ENCODE assay signal across 21 cellular contexts in genomic region chr2:54651291-54651690, GRCh38.
DNase-seq lines count a peak whose midpoint lies in the region; ATAC-seq, FAIRE-seq and TF ChIP-seq lines count a peak whose summit lies in the region.
"Had no signal": no experiment of that assay in that cellular context is flagged by ENCODE, and none has a peak within 500 bp of the region (broad histone marks: within the 10 kb centered on the region; RNA-seq: fewer than 3 reads in every experiment).

No MANE protein-coding gene starts in this region.

- H3K9ac ChIP-seq in HepG2 (ENCODE audit: insufficient read depth, low read depth, low read length) = no peak overlapping the region
- H3K9ac ChIP-seq: BLaER1 treated with 17β-estradiol and CSF1 and Interleukin-3, amounts not matched to agents 10 nM and 100 nM had no signal

- no peak overlapping the region for H3K4me2 ChIP-seq in HepG2 (ENCODE audit: low read depth, low read length)
- H3K4me2 ChIP-seq: A549; BLaER1 treated with 17β-estradiol and CSF1 and Interleukin-3, amounts not matched to agents 10 nM and 100 nM had no signal

- no peaks in the 10 kb centered on the region for H3K9me3 ChIP-seq in HepG2 (ENCODE audit: low read length)
- no peaks in the 10 kb centered on the region for H3K9me3 ChIP-seq in right lobe of liver
- H3K9me3 ChIP-seq in small intestine (ENCODE audit: control insufficient read depth, low read depth) = no peaks in the 10 kb centered on the region
- H3K9me3 ChIP-seq: A549; BLaER1 treated with 17β-estradiol and CSF1 and Interleukin-3, amounts not matched to agents 10 nM and 100 nM; Caco-2 had no signal

- H3K27me3 ChIP-seq in HepG2 (ENCODE audit: control insufficient read depth in 1 of 2, insufficient read depth in 2 of 2, low read length in 2 of 2) (no peaks in the 10 kb centered on the region), right lobe of liver (no peaks in the 10 kb centered on the region), small intestine (ENCODE audit: control insufficient read depth in 2 of 2, insufficient read depth in 2 of 2, low read length in 2 of 2) (no peaks in the 10 kb centered on the region)
- H3K27me3 ChIP-seq: BLaER1 treated with 17β-estradiol and CSF1 and Interleukin-3, amounts not matched to agents 10 nM and 100 nM had no signal

- FAIRE-seq in HepG2 (lab: Jason Lieb, UNC) (no peak), small intestine (lab: Jason Lieb, UNC) (no peak)
- FAIRE-seq: D721Med, G401.6, GM12891, GM19239 had no signal

- TF ChIP-seq CTCF in HepG2 (CRISPR knock-in tag; IDR thresholded peaks at IDR 0.05) = no peak
- no peak for TF ChIP-seq CTCF in right lobe of liver (IDR thresholded peaks at IDR 0.05)

- POLR2A ChIA-PET in HepG2 (lab: Yijun Ruan, JAX) = no interaction called here

- no peak for DNase-seq in activated naive CD4-positive, alpha-beta T cell treated with anti-CD3 and anti-CD28 coated beads for 36 hours
- no peak for DNase-seq in activated naive CD4-positive, alpha-beta T cell treated with Interleukin-2 at 50 U/mL for 16 hours
- no peak for DNase-seq in HepG2 (ENCODE audit: low spot score)
- no peak for DNase-seq in right lobe of liver
- DNase-seq in small intestine = no peak
- DNase-seq: AML-193; Caco-2; Calu3; CD4-positive, alpha-beta T cell; CD8-positive, alpha-beta T cell; DMS79 treated with DMSO at 0.1 percent for 48 hours; GF-D8 had no signal

- H3K27ac ChIP-seq in HepG2 (ENCODE audit: extremely low read length, insufficient read depth, low read length) (no peak overlapping the region), right lobe of liver (no peak overlapping the region), small intestine (ENCODE audit: low read depth in 1 of 2, low read length in 1 of 2) (no peak overlapping the region)
- H3K27ac ChIP-seq: 22Rv1; A549; BLaER1 treated with 17β-estradiol and CSF1 and Interleukin-3, amounts not matched to agents 10 nM and 100 nM; C4-2B had no signal

- H3K79me2 ChIP-seq in HepG2 (ENCODE audit: insufficient read depth, low read length) = no peaks in the 10 kb centered on the region

- CTCF ChIA-PET in activated naive CD4-positive, alpha-beta T cell treated with anti-CD3 and anti-CD28 coated beads for 36 hours (lab: Charles Lee) = interaction anchor here (1.5 kb wide), 1 partner anchor 128 kb away, joined by 4 read pairs; no protein-coding TSS in a partner anchor
- CTCF ChIA-PET in HepG2 (lab: Yijun Ruan, JAX; ENCODE audit: low intra/inter-chr PET ratio, low total read pairs) = no interaction called here

- H3K9me3 Mint-ChIP-seq in activated naive CD4-positive, alpha-beta T cell treated with anti-CD3 and anti-CD28 coated beads for 36 hours = no peaks in the 10 kb centered on the region
- H3K9me3 Mint-ChIP-seq: CD4-positive, alpha-beta T cell; CD8-positive, alpha-beta T cell had no signal

- WGBS in HepG2 (ENCODE audit: low lambda C conversion rate) = 97% methylated on average over 5 of the region's 5 CpGs
- WGBS in right lobe of liver (ENCODE audit: insufficient coverage, low coverage, low lambda C conversion rate, missing lambda C conversion rate) = 92% methylated on average over 5 of the region's 5 CpGs
- WGBS in small intestine, 3 donors = 85 to 94% (median 93%) methylated on average over 5 of the region's 5 CpGs

- TF ChIP-seq RAD21 in HepG2 (CRISPR knock-in tag; IDR thresholded peaks at IDR 0.05) = no peak

- no peaks in the 10 kb centered on the region for H4K20me1 ChIP-seq in HepG2 (ENCODE audit: insufficient read depth, low read length)

- no TSS peak for BruUV-seq in HepG2 (replicated peaks; lab: Mats Ljungman, UMichigan)

- no peak overlapping the region for H3K4me3 Mint-ChIP-seq in activated naive CD4-positive, alpha-beta T cell treated with anti-CD3 and anti-CD28 coated beads for 36 hours
- H3K4me3 Mint-ChIP-seq: B cell; CD4-positive, alpha-beta T cell; CD8-positive, alpha-beta T cell had no signal

- in situ Hi-C loops in HepG2 (cut with HindIII; ENCODE audit: extremely low pct_ligation_motif_present, low pct_unique_long_range_greater_than_20kb) = no loop called here

- ATAC-seq in HepG2 = no peak
- no peak for ATAC-seq in right lobe of liver
- ATAC-seq: A549; CD8-positive, alpha-beta T cell had no signal

- H3K4me3 ChIP-seq in HepG2 (replicated peaks in 1 of 3; ENCODE audit: insufficient read depth in 1 of 3, low read depth in 2 of 3, low read length in 3 of 3) (no peak overlapping the region), right lobe of liver (no peak overlapping the region), small intestine (ENCODE audit: low read depth in 1 of 2, low read length in 2 of 2) (no peak overlapping the region)
- H3K4me3 ChIP-seq: A549; BLaER1 treated with 17β-estradiol and CSF1 and Interleukin-3, amounts not matched to agents 10 nM and 100 nM had no signal

- no peaks in the 10 kb centered on the region for H3K27me3 Mint-ChIP-seq in activated naive CD4-positive, alpha-beta T cell treated with anti-CD3 and anti-CD28 coated beads for 36 hours (ENCODE audit: low read depth)
- H3K27me3 Mint-ChIP-seq: B cell; CD4-positive, alpha-beta T cell had no signal

- H3K36me3 ChIP-seq in HepG2 (replicated peaks in 1 of 2; ENCODE audit: control insufficient read depth in 1 of 2, insufficient read depth in 2 of 2, low read length in 2 of 2) (peaks cover 64 to 100% of the 10 kb centered on the region in 2 experiments), right lobe of liver (peaks cover 19 to 99% (median 66%) of the 10 kb centered on the region in 4 donors), small intestine (ENCODE audit: control insufficient read depth in 2 of 2, insufficient read depth in 2 of 2, low read length in 2 of 2) (peaks cover 34 to 46% of the 10 kb centered on the region in 2 donors)

- H3K4me1 Mint-ChIP-seq in activated naive CD4-positive, alpha-beta T cell treated with anti-CD3 and anti-CD28 coated beads for 36 hours (ENCODE audit: low read depth) = peaks cover 11% of the 10 kb centered on the region
- H3K4me1 Mint-ChIP-seq: B cell had no signal

- TF ChIP-seq POLR2A in HepG2 (IDR thresholded peaks at IDR 0.05; ENCODE audit: insufficient read depth in 1 of 2, low read depth in 2 of 2, low read length in 2 of 2) (no peak), right lobe of liver (IDR thresholded peaks at IDR 0.05) (no peak)

- H2AFZ ChIP-seq in HepG2 (ENCODE audit: low read length) = no peak overlapping the region

- peak overlapping the region; percentile 30 for H3K27ac Mint-ChIP-seq in activated naive CD4-positive, alpha-beta T cell treated with anti-CD3 and anti-CD28 coated beads for 36 hours
- H3K27ac Mint-ChIP-seq: B cell; CD4-positive, alpha-beta T cell; CD8-positive, alpha-beta T cell had no signal

- H3K4me1 ChIP-seq in HepG2 (ENCODE audit: insufficient read depth, low read length) (no peaks in the 10 kb centered on the region), right lobe of liver (no peaks in the 10 kb centered on the region), small intestine (ENCODE audit: control insufficient read depth in 2 of 2, insufficient read depth in 1 of 2, low read depth in 1 of 2, low read length in 1 of 2) (no peaks in the 10 kb centered on the region)
- H3K4me1 ChIP-seq: BLaER1 treated with 17β-estradiol and CSF1 and Interleukin-3, amounts not matched to agents 10 nM and 100 nM; Caco-2 had no signal

- H3K36me3 Mint-ChIP-seq in activated naive CD4-positive, alpha-beta T cell treated with anti-CD3 and anti-CD28 coated beads for 36 hours (ENCODE audit: low read depth) = peaks cover 46% of the 10 kb centered on the region

- no peak for TF ChIP-seq EP300 in HepG2 (IDR thresholded peaks at IDR 0.05; ENCODE audit: low read depth in 2 of 2, low read length in 2 of 2)
- TF ChIP-seq EP300 in HepG2 (CRISPR knock-in tag; IDR thresholded peaks at IDR 0.05; ENCODE audit: borderline replicate concordance) = no peak

- intact Hi-C loops in activated naive CD4-positive, alpha-beta T cell treated with anti-CD3 and anti-CD28 coated beads for 36 hours (cut with micrococcal nuclease) = no loop called here
- intact Hi-C loops in HepG2 (cut with micrococcal nuclease; ENCODE audit: unreplicated experiment) = no loop called here
- intact Hi-C loops in right lobe of liver (cut with DNase I) = no loop called here

TF ChIP-seq in HepG2, 621 proteins besides CTCF, POLR2A, EP300 and RAD21:
- TF ChIP-seq ESRRA (CRISPR knock-in tag; IDR thresholded peaks at IDR 0.05; ENCODE audit: low read depth) (no peak), RBM22 (optimal IDR thresholded peaks at IDR 0.05; ENCODE audit: low read length) (peak; percentile 99)
